In genomic region chr22:43260346-43260745, GRCh38 we compare ENCODE assay signal across 21 cellular contexts.
DNase-seq lines count a peak whose midpoint lies in the region; ATAC-seq and TF ChIP-seq lines count a peak whose summit lies in the region.
"Had no signal": no experiment of that assay in that cellular context is flagged by ENCODE, and none has a peak within 500 bp of the region (broad histone marks: within the 10 kb centered on the region; RNA-seq: fewer than 3 reads in every experiment).

No MANE protein-coding gene starts in this region.

- H4K91ac ChIP-seq in neuronal stem cell (ENCODE audit: low read depth, low read length, poor library complexity): no peak overlapping the region

- H3K4me1 ChIP-seq in BLaER1 (peaks cover 95% of the 10 kb centered on the region), adrenal gland (replicated peaks in 1 of 2) (peaks cover 11 to 43% of the 10 kb centered on the region in 2 donors), neuronal stem cell (ENCODE audit: control insufficient read depth in 2 of 2, insufficient read depth in 1 of 2, low read depth in 1 of 2, low read length in 2 of 2) (peaks cover 0 to 10% of the 10 kb centered on the region in 2 donors)

- peaks cover 24% of the 10 kb centered on the region for H3K4me1 Mint-ChIP-seq in activated naive CD8-positive, alpha-beta T cell treated with anti-CD3 and anti-CD28 coated beads for 36 hours
- H3K4me1 Mint-ChIP-seq in HFFc6 (ENCODE audit: low read depth): peaks cover 6% of the 10 kb centered on the region; the same call in 1 of the 2 replicates

- H3K4me3 Mint-ChIP-seq in activated naive CD8-positive, alpha-beta T cell treated with anti-CD3 and anti-CD28 coated beads for 36 hours: no peak overlapping the region
- no peak overlapping the region for H3K4me3 Mint-ChIP-seq in HFFc6
- H3K4me3 Mint-ChIP-seq: B cell; CD4-positive, CD25-positive, alpha-beta regulatory T cell had no signal

- H3K14ac ChIP-seq in neuronal stem cell (ENCODE audit: low read length): no peak overlapping the region

- H3K27ac ChIP-seq in BLaER1 (0 out of 2 replicates have a peak overlapping the region, but pooled peaks have one; percentile 11), adrenal gland (peak overlapping the region in 3 of 5 donors; percentile 38 to 82 (median 65)), neuronal stem cell (replicated peaks; ENCODE audit: low read length) (no peak overlapping the region)
- H3K27ac ChIP-seq: 22Rv1 had no signal

- DNase-seq in adrenal gland: peak in 1 of 7 donors; percentile 15
- peak; percentile 52 for DNase-seq in iPS-NIHi7 (ENCODE audit: extremely low spot score)
- no peak for DNase-seq in neuronal stem cell (ENCODE audit: low spot score)
- DNase-seq in activated naive CD8-positive, alpha-beta T cell treated with anti-CD3 and anti-CD28 coated beads for 36 hours: no peak
- no peak for DNase-seq in HFFc6
- DNase-seq: CD4-positive, CD25-positive, alpha-beta regulatory T cell; COR-L47; DMS 273 treated with DMSO at 0.1 percent for 48 hours; DND-41; KBM-7; NCI-H1417; NCI-H187; NCI-H2107; NCI-H2227 treated with DMSO at 0.1 percent for 48 hours; NCI-H524 had no signal

- peaks cover 17% of the 10 kb centered on the region for H3K27me3 Mint-ChIP-seq in activated naive CD8-positive, alpha-beta T cell treated with anti-CD3 and anti-CD28 coated beads for 36 hours
- peaks cover 79% of the 10 kb centered on the region for H3K27me3 Mint-ChIP-seq in HFFc6 (ENCODE audit: insufficient read depth)

- no peak overlapping the region for H4K8ac ChIP-seq in neuronal stem cell (ENCODE audit: low read depth, low read length)

- H3K36me3 ChIP-seq in BLaER1 (no peaks in the 10 kb centered on the region), adrenal gland (replicated peaks in 1 of 2) (no peaks in the 10 kb centered on the region), neuronal stem cell (replicated peaks in 1 of 2; ENCODE audit: control insufficient read depth in 2 of 2, insufficient read depth in 2 of 2, low read length in 2 of 2) (peaks cover 0 to 26% of the 10 kb centered on the region in 2 donors)

- H2AFZ ChIP-seq in neuronal stem cell (ENCODE audit: low read length): no peak overlapping the region

- no peak for ATAC-seq in activated CD4-positive, CD25-positive, alpha-beta regulatory T cell treated with anti-CD3 and anti-CD28 coated beads, Interleukin-2, amount 50 U/mL, for 24 hours
- ATAC-seq in HG03025 (IDR thresholded peaks at IDR 0.05; ENCODE audit: low FRiP score, unreplicated experiment): no peak
- ATAC-seq: Panc1 had no signal

- H3K9me3 Mint-ChIP-seq in activated naive CD8-positive, alpha-beta T cell treated with anti-CD3 and anti-CD28 coated beads for 36 hours: no peaks in the 10 kb centered on the region
- no peaks in the 10 kb centered on the region for H3K9me3 Mint-ChIP-seq in HFFc6

- H3K27me3 ChIP-seq in BLaER1: no peaks in the 10 kb centered on the region
- no peaks in the 10 kb centered on the region for H3K27me3 ChIP-seq in adrenal gland
- H3K27me3 ChIP-seq in neuronal stem cell (ENCODE audit: control insufficient read depth in 3 of 3, insufficient read depth in 3 of 3, low read depth in 1 of 3, low read length in 3 of 3): peaks cover 0 to 88% (median 0%) of the 10 kb centered on the region in 3 experiments

- H3K9ac ChIP-seq in BLaER1 (no peak overlapping the region), neuronal stem cell (ENCODE audit: low read depth, low read length, poor library complexity) (no peak overlapping the region)

- H2AK5ac ChIP-seq in neuronal stem cell (ENCODE audit: low read depth, low read length): no peak overlapping the region

- H3K18ac ChIP-seq in neuronal stem cell (ENCODE audit: low read length): peak overlapping the region; percentile 4

- intact Hi-C loops in adrenal gland (cut with DNase I): no loop called here

- H2BK5ac ChIP-seq in neuronal stem cell (ENCODE audit: low read length): no peak overlapping the region

- no peak overlapping the region for H2BK15ac ChIP-seq in neuronal stem cell (ENCODE audit: low read length)

- no peak overlapping the region for H3K4me3 ChIP-seq in BLaER1
- H3K4me3 ChIP-seq in adrenal gland: no peak overlapping the region
- no peak overlapping the region for H3K4me3 ChIP-seq in neuronal stem cell (ENCODE audit: low read length in 2 of 2)

- no peak overlapping the region for H3K4me2 ChIP-seq in BLaER1
- H3K4me2 ChIP-seq in neuronal stem cell (ENCODE audit: insufficient read depth, low read length, poor library complexity, severe bottlenecking): no peak overlapping the region

- H3K27ac Mint-ChIP-seq in activated naive CD8-positive, alpha-beta T cell treated with anti-CD3 and anti-CD28 coated beads for 36 hours: no peak overlapping the region
- H3K27ac Mint-ChIP-seq in HFFc6: no peak overlapping the region
- H3K27ac Mint-ChIP-seq: B cell had no signal

- no peak overlapping the region for H2BK120ac ChIP-seq in neuronal stem cell (ENCODE audit: low read depth, low read length)

- H3K9me3 ChIP-seq in BLaER1: no peaks in the 10 kb centered on the region
- H3K9me3 ChIP-seq in adrenal gland (replicated peaks in 1 of 3): no peaks in the 10 kb centered on the region
- peaks cover 0 to under 1% of the 10 kb centered on the region in 2 donors for H3K9me3 ChIP-seq in neuronal stem cell (replicated peaks in 1 of 2; ENCODE audit: control insufficient read depth in 2 of 2, insufficient read depth in 1 of 2, low read depth in 1 of 2, low read length in 2 of 2)

- peaks cover 2% of the 10 kb centered on the region for H3K79me1 ChIP-seq in neuronal stem cell (ENCODE audit: low read depth, low read length)

- H2BK12ac ChIP-seq in neuronal stem cell (ENCODE audit: low read length): no peak overlapping the region

- no peak for TF ChIP-seq CTCF in adrenal gland (IDR thresholded peaks at IDR 0.05)
- no peak for TF ChIP-seq CTCF in HFFc6 (IDR thresholded peaks at IDR 0.05)

- H3K4ac ChIP-seq in neuronal stem cell (ENCODE audit: low read length): no peak overlapping the region

- H3K36me3 Mint-ChIP-seq in activated naive CD8-positive, alpha-beta T cell treated with anti-CD3 and anti-CD28 coated beads for 36 hours: no peaks in the 10 kb centered on the region
- H3K36me3 Mint-ChIP-seq in HFFc6 (ENCODE audit: low read depth): no peaks in the 10 kb centered on the region
- H3K36me3 Mint-ChIP-seq: CD4-positive, CD25-positive, alpha-beta regulatory T cell had no signal

- 81 to 86% (median 84%) methylated on average over 2 to 8 of the region's 8 CpGs for WGBS in adrenal gland, 4 donors
- WGBS in neuronal stem cell (ENCODE audit: extremely low coverage in 2 of 2, insufficient read length in 2 of 2, insufficient replicate concordance in 1 of 2), 2 donors: no CpG with 5 or more reads among the region's 8 CpGs

- no peak for TF ChIP-seq POLR2A in adrenal gland (IDR thresholded peaks at IDR 0.05)

- no peaks in the 10 kb centered on the region for H4K20me1 ChIP-seq in BLaER1

- no peak overlapping the region for H3K23ac ChIP-seq in neuronal stem cell (ENCODE audit: low read depth, low read length, poor library complexity)
